In genomic region chr3:190131329-190131728, GRCh38 we compare ENCODE assay signal across 12 cellular contexts. TPM values are rescaled to one million over a fixed set of nuclear protein-coding genes. Genes with fewer than 3 reads are reported as not detected.
DNase-seq lines count a peak whose midpoint lies in the region; ATAC-seq lines count a peak whose summit lies in the region.
"Had no signal": no experiment of that assay in that cellular context is flagged by ENCODE, and none has a peak within 500 bp of the region (broad histone marks: within the 10 kb centered on the region; RNA-seq: fewer than 3 reads in every experiment).

No MANE protein-coding gene starts in this region.

- ATAC-seq in GM21737 (IDR thresholded peaks at IDR 0.05; ENCODE audit: unreplicated experiment) (no peak), HG02763 (IDR thresholded peaks at IDR 0.05; ENCODE audit: unreplicated experiment) (no peak)
- ATAC-seq: psoas muscle had no signal

- peak; percentile 41 for DNase-seq in Caki2 (ENCODE audit: low read depth)
- DNase-seq in HT1080 (ENCODE audit: low read depth) = peak; percentile 66
- peak; percentile 78 for DNase-seq in astrocyte of the hippocampus (ENCODE audit: low read depth, low spot score)
- DNase-seq in iris pigment epithelial cell (ENCODE audit: low read depth) = peak; percentile 91
- no peak for DNase-seq in T1000 (lab: John Stamatoyannopoulos, UW)
- no peak for DNase-seq in NCI-H2196 (lab: John Stamatoyannopoulos, UW; ENCODE audit: unreplicated experiment)
- DNase-seq: activated CD4-positive, alpha-beta T cell treated with anti-CD3 and anti-CD28 coated beads for 4 hours; NCI-H774; psoas muscle had no signal

- in situ Hi-C loops in Caki2 (cut with HindIII; ENCODE audit: low pct_unique_long_range_greater_than_20kb, low sequenced_read_pairs) = no loop called here

RNA-seq across cellular contexts. Expression of gene P3H2, which starts 10.6 kb away (rescaled TPM):
- total RNA-seq in Caki2 (2014; rRNA removed; shearing (Covaris generic); ENCODE audit: low replicate concordance) = 152 and 185 TPM in 2 replicates
- total RNA-seq in HT1080 (2014; rRNA removed; shearing (Covaris generic)) = 0.03 TPM in 1 of 2 replicates, not detected in the other
- 4.4 and 5.7 TPM in 2 replicates for polyA plus RNA-seq in HT1080 (2015; cell fraction: cytosol; rRNA removed)
- 7.9 and 9.4 TPM in 2 replicates for polyA plus RNA-seq in HT1080 (2015; cell fraction: nucleus; rRNA removed)
- total RNA-seq: activated T-helper 1 cell treated with anti-CD3 and anti-CD28 coated beads, Interleukin-12 subunit alpha, Interleukin-12 subunit beta, Interleukin-2, Interleukin-4 antibody, amounts not matched to agents 30 ng/mL and 10 ng/mL and 1 ng/mL, durations not matched to agents 14 hours and 24 hours and 36 hours had no signal

Comparison
In these comparisons a context has a peak if more than half of its experiments do, and no peak if none do; other contexts are left out.
1. DNase-seq: peak in Caki2 (single experiment), HT1080 (single experiment), astrocyte of the hippocampus (single experiment) and iris pigment epithelial cell (single experiment); none in T1000 (single experiment) and NCI-H2196 (single experiment).
2. RNA of gene P3H2, which starts 10.6 kb away (total RNA-seq): 152 to 185 TPM in Caki2; 0.03 TPM in HT1080; every median in the first group is over 100 times any median in the second.